In genomic region chr7:151117041-151117440, GRCh38 we compare ENCODE assay signal across 20 cellular contexts. TPM values are rescaled to one million over a fixed set of nuclear protein-coding genes. Genes with fewer than 3 reads are reported as not detected.
DNase-seq lines count a peak whose midpoint lies in the region; ATAC-seq, FAIRE-seq and TF ChIP-seq lines count a peak whose summit lies in the region.
"Had no signal": no experiment of that assay in that cellular context is flagged by ENCODE, and none has a peak within 500 bp of the region (broad histone marks: within the 10 kb centered on the region; RNA-seq: fewer than 3 reads in every experiment).

No MANE protein-coding gene starts in this region.

- peaks cover 5% of the 10 kb centered on the region for H3K4me1 Mint-ChIP-seq in activated CD4-positive, alpha-beta T cell treated with anti-CD3 and anti-CD28 coated beads for 36 hours

- H4K91ac ChIP-seq in neuronal stem cell (ENCODE audit: low read depth, low read length, poor library complexity), result no peak overlapping the region

- no peak for TF ChIP-seq CTCF in OCI-LY1 (IDR thresholded peaks at IDR 0.05; ENCODE audit: low read length)
- no peak for TF ChIP-seq CTCF in bronchial epithelial cell (IDR thresholded peaks at IDR 0.05; ENCODE audit: insufficient read depth, low read length, severe bottlenecking)

- H3K79me2 ChIP-seq in OCI-LY1 (ENCODE audit: insufficient read depth, low read length), result no peaks in the 10 kb centered on the region

- H3K23ac ChIP-seq in neuronal stem cell (ENCODE audit: low read depth, low read length, poor library complexity), result peak overlapping the region; percentile 22

- H2AK5ac ChIP-seq in neuronal stem cell (ENCODE audit: low read depth, low read length), result peak overlapping the region; percentile 14

- H3F3A ChIP-seq in OCI-LY1 (ENCODE audit: insufficient read depth, low read length), result no peaks in the 10 kb centered on the region

- H2BK15ac ChIP-seq in neuronal stem cell (ENCODE audit: low read length), result no peak overlapping the region

- no peaks in the 10 kb centered on the region for H3K9me2 ChIP-seq in OCI-LY1 (ENCODE audit: low read depth, low read length)

- CTCF ChIA-PET in activated CD4-positive, alpha-beta T cell treated with anti-CD3 and anti-CD28 coated beads for 36 hours (lab: Charles Lee), result interaction anchor here (0.7 to 1.3 kb wide), 7 partner anchors 8 to 154 kb away, joined by 3 to 4 read pairs (median 3); no protein-coding TSS in a partner anchor

- DNase-seq in activated CD4-positive, alpha-beta T cell treated with anti-CD3 and anti-CD28 coated beads for 36 hours, result no peak
- DNase-seq in activated CD4-positive, alpha-beta T cell treated with anti-CD3 and anti-CD28 coated beads for 1 hour, result no peak
- DNase-seq in bronchial epithelial cell (ENCODE audit: low read depth) (no peak), neuronal stem cell (ENCODE audit: low spot score) (no peak), SIG-M5 (lab: John Stamatoyannopoulos, UW) (no peak), OCI-M1 (lab: John Stamatoyannopoulos, UW) (no peak), NCI-H748 treated with DMSO at 0.1 percent for 48 hours (lab: John Stamatoyannopoulos, UW) (no peak)
- DNase-seq: DMS79, HCEC 1CT, kidney glomerular epithelial cell, NCI-H2029 treated with DMSO at 0.1 percent for 48 hours, NCI-H526, ovary had no signal

- H3K36me3 ChIP-seq in OCI-LY1 (ENCODE audit: insufficient read depth, low read length), result no peaks in the 10 kb centered on the region
- H3K36me3 ChIP-seq in bronchial epithelial cell (ENCODE audit: control insufficient read depth, insufficient read depth, low read length), result peaks cover 43% of the 10 kb centered on the region
- peaks cover 32 to 43% of the 10 kb centered on the region in 2 donors for H3K36me3 ChIP-seq in neuronal stem cell (replicated peaks in 1 of 2; ENCODE audit: control insufficient read depth in 2 of 2, insufficient read depth in 2 of 2, low read length in 2 of 2)
- H3K36me3 ChIP-seq: ovary had no signal

- H2BK12ac ChIP-seq in neuronal stem cell (ENCODE audit: low read length), result no peak overlapping the region

- H4K20me1 ChIP-seq in OCI-LY1 (ENCODE audit: insufficient read depth, low read length), result no peaks in the 10 kb centered on the region

- intact Hi-C loops in activated CD4-positive, alpha-beta T cell treated with anti-CD3 and anti-CD28 coated beads for 36 hours (cut with DNase I, micrococcal nuclease), result no loop called here

- H3K9me3 ChIP-seq in OCI-LY1 (ENCODE audit: low read length) (no peaks in the 10 kb centered on the region), neuronal stem cell (replicated peaks in 1 of 2; ENCODE audit: control insufficient read depth in 2 of 2, insufficient read depth in 1 of 2, low read depth in 1 of 2, low read length in 2 of 2) (peaks cover 0 to 1% of the 10 kb centered on the region in 2 donors)
- H3K9me3 ChIP-seq: ovary, tibial nerve had no signal

- H3K4me3 ChIP-seq in OCI-LY1 (ENCODE audit: low read depth, low read length, poor library complexity, severe bottlenecking), result peak overlapping the region; percentile 14
- peak overlapping the region; percentile 57 for H3K4me3 ChIP-seq in bronchial epithelial cell (ENCODE audit: low read depth, low read length)
- H3K4me3 ChIP-seq in neuronal stem cell (ENCODE audit: low read length in 2 of 2), result no peak overlapping the region
- H3K4me3 ChIP-seq: hepatocyte, ovary, tibial nerve had no signal

- no peak overlapping the region for H3K18ac ChIP-seq in neuronal stem cell (ENCODE audit: low read length)

- H3K9ac ChIP-seq in OCI-LY1 (ENCODE audit: low read length) (no peak overlapping the region), neuronal stem cell (ENCODE audit: low read depth, low read length, poor library complexity) (peak overlapping the region; percentile 24)

- H3K14ac ChIP-seq in neuronal stem cell (ENCODE audit: low read length), result no peak overlapping the region

- no peak overlapping the region for H2AFZ ChIP-seq in OCI-LY1 (ENCODE audit: low read length)
- H2AFZ ChIP-seq in neuronal stem cell (ENCODE audit: low read length), result no peak overlapping the region
- H2AFZ ChIP-seq: hepatocyte had no signal

- no peak overlapping the region for H2BK120ac ChIP-seq in neuronal stem cell (ENCODE audit: low read depth, low read length)

- no peak for ATAC-seq in activated CD4-positive, alpha-beta T cell treated with anti-CD3 and anti-CD28 coated beads for 36 hours
- ATAC-seq: Panc1 had no signal

- POLR2A ChIA-PET in activated CD4-positive, alpha-beta T cell treated with anti-CD3 and anti-CD28 coated beads for 36 hours (lab: Charles Lee), result no interaction called here

- peaks cover 38% of the 10 kb centered on the region for H3K79me1 ChIP-seq in neuronal stem cell (ENCODE audit: low read depth, low read length)

- H3K27ac ChIP-seq in OCI-LY1 (ENCODE audit: low read depth, low read length, poor library complexity, severe bottlenecking), result no peak overlapping the region
- H3K27ac ChIP-seq in neuronal stem cell (replicated peaks; ENCODE audit: low read length), result no peak overlapping the region
- H3K27ac ChIP-seq: 22Rv1, hepatocyte, ovary, tibial nerve had no signal

- no peak for FAIRE-seq in bronchial epithelial cell (lab: Jason Lieb, UNC)

- H3K36me3 Mint-ChIP-seq in activated CD4-positive, alpha-beta T cell treated with anti-CD3 and anti-CD28 coated beads for 36 hours (ENCODE audit: low read depth), result peaks cover 7% of the 10 kb centered on the region

- no peak overlapping the region for H3K27ac Mint-ChIP-seq in activated CD4-positive, alpha-beta T cell treated with anti-CD3 and anti-CD28 coated beads for 36 hours

- WGBS in neuronal stem cell (ENCODE audit: extremely low coverage in 2 of 2, insufficient read length in 2 of 2, insufficient replicate concordance in 1 of 2), 2 donors, result no CpG with 5 or more reads among the region's 12 CpGs

- H4K8ac ChIP-seq in neuronal stem cell (ENCODE audit: low read depth, low read length), result no peak overlapping the region

- no peaks in the 10 kb centered on the region for H3K9me3 Mint-ChIP-seq in activated CD4-positive, alpha-beta T cell treated with anti-CD3 and anti-CD28 coated beads for 36 hours (ENCODE audit: low read depth)

- no peak overlapping the region for H2BK5ac ChIP-seq in neuronal stem cell (ENCODE audit: low read length)

- H3K4ac ChIP-seq in neuronal stem cell (ENCODE audit: low read length), result no peak overlapping the region

- peaks cover 3% of the 10 kb centered on the region for H3K27me3 Mint-ChIP-seq in activated CD4-positive, alpha-beta T cell treated with anti-CD3 and anti-CD28 coated beads for 36 hours

- H3K4me2 ChIP-seq in OCI-LY1 (ENCODE audit: low read length) (peak overlapping the region; percentile 5; the same call in 1 of the 2 replicates), neuronal stem cell (ENCODE audit: insufficient read depth, low read length, poor library complexity, severe bottlenecking) (no peak overlapping the region)

- peak overlapping the region; percentile 29 for H3K4me3 Mint-ChIP-seq in activated CD4-positive, alpha-beta T cell treated with anti-CD3 and anti-CD28 coated beads for 36 hours

- H3K4me1 ChIP-seq in OCI-LY1 (ENCODE audit: insufficient read depth, low read length, severe bottlenecking), result peaks cover 9% of the 10 kb centered on the region
- peaks cover 11 to 19% of the 10 kb centered on the region in 2 donors for H3K4me1 ChIP-seq in neuronal stem cell (ENCODE audit: control insufficient read depth in 2 of 2, insufficient read depth in 1 of 2, low read depth in 1 of 2, low read length in 2 of 2)

- peaks cover 5% of the 10 kb centered on the region; the same call in 1 of the 2 replicates for H3K27me3 ChIP-seq in OCI-LY1 (ENCODE audit: insufficient read depth, low read length)
- no peaks in the 10 kb centered on the region for H3K27me3 ChIP-seq in bronchial epithelial cell (ENCODE audit: control insufficient read depth, insufficient read depth, low read length)
- H3K27me3 ChIP-seq in neuronal stem cell (ENCODE audit: control insufficient read depth in 3 of 3, insufficient read depth in 3 of 3, low read depth in 1 of 3, low read length in 3 of 3), result peaks cover 0 to 3% (median 0%) of the 10 kb centered on the region in 3 experiments
- H3K27me3 ChIP-seq: hepatocyte, ovary, tibial nerve had no signal

RNA-seq across cellular contexts. Expression of gene AGAP3, which starts 30.8 kb away (rescaled TPM):
- 10 to 100 TPM; 29.4 to 33.2 TPM for total RNA-seq in activated CD4-positive, alpha-beta T cell treated with anti-CD3 and anti-CD28 coated beads for 36 hours
- total RNA-seq in bronchial epithelial cell, result 52.7 and 61.1 TPM in 2 replicates
- polyA plus RNA-seq in neuronal stem cell (2013, experiment 1 of 2), result 45.7 TPM
- 45.5 TPM for polyA plus RNA-seq in neuronal stem cell (2013, experiment 2 of 2)

RNA-seq across cellular contexts. Expression of gene TMUB1, which starts 33.7 kb away (rescaled TPM):
- 10 to 100 TPM; 54.0 to 67.7 TPM for total RNA-seq in activated CD4-positive, alpha-beta T cell treated with anti-CD3 and anti-CD28 coated beads for 36 hours
- total RNA-seq in bronchial epithelial cell, result 9.0 and 11.6 TPM in 2 replicates
- 45.7 TPM for polyA plus RNA-seq in neuronal stem cell (2013, experiment 1 of 2)
- 44.8 TPM for polyA plus RNA-seq in neuronal stem cell (2013, experiment 2 of 2)

RNA-seq across cellular contexts. Expression of gene FASTK, which starts 36.4 kb away (rescaled TPM):
- 10 to 100 TPM; 56.6 to 56.7 TPM for total RNA-seq in activated CD4-positive, alpha-beta T cell treated with anti-CD3 and anti-CD28 coated beads for 36 hours
- 51.6 and 65.8 TPM in 2 replicates for total RNA-seq in bronchial epithelial cell
- polyA plus RNA-seq in neuronal stem cell (2013, experiment 1 of 2), result 40.4 TPM
- polyA plus RNA-seq in neuronal stem cell (2013, experiment 2 of 2), result 40.8 TPM

RNA-seq across cellular contexts. Expression of gene GBX1, which starts 50.5 kb away (rescaled TPM):
- total RNA-seq in activated CD4-positive, alpha-beta T cell treated with anti-CD3 and anti-CD28 coated beads for 36 hours, result under 1 TPM in 1 of 2 experiments, not detected in 1; 0.16 TPM
- total RNA-seq in bronchial epithelial cell, result not detected in 2 replicates
- polyA plus RNA-seq in neuronal stem cell (2013, experiment 1 of 2), result 0.10 TPM
- 0.07 TPM for polyA plus RNA-seq in neuronal stem cell (2013, experiment 2 of 2)
- total RNA-seq: hepatocyte, mucosa of gallbladder, ovary, tibial nerve had no signal
- polyA plus RNA-seq: BJ, hepatocyte, ovary had no signal

RNA-seq across cellular contexts. Expression of gene SLC4A2, which starts 57.7 kb away (rescaled TPM):
- 10 to 100 TPM; 58.7 to 85.0 TPM for total RNA-seq in activated CD4-positive, alpha-beta T cell treated with anti-CD3 and anti-CD28 coated beads for 36 hours
- 33.2 and 38.9 TPM in 2 replicates for total RNA-seq in bronchial epithelial cell
- polyA plus RNA-seq in neuronal stem cell (2013, experiment 1 of 2), result 47.2 TPM
- 44.5 TPM for polyA plus RNA-seq in neuronal stem cell (2013, experiment 2 of 2)

Comparison
In these comparisons a context has a peak if more than half of its experiments do, and no peak if none do; other contexts are left out.
1. H3K4me3 ChIP-seq: peak in OCI-LY1 (single experiment) and bronchial epithelial cell (single experiment); none in neuronal stem cell (0 of 2).